In the genomic region with DNA sequence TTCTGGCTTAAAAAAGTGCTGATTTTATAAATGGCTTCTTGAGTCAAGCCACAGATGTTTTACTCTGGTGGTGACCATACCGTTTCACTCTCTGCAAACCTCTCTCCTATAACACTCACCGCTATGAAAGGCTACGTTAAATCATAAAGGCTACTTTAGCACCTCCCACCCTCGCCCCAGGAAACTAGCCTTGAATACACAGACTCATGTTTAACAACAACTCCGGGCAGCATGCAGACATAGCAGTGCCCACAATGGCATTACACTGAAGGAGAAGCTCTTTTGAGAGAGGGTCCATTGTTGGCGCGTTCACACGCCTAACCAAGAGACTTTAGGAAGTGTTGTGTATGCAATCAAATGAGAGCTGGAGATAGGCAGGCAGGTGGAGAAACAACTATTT, we compare ENCODE assay signal across 20 cellular contexts. TPM values are rescaled to one million over a fixed set of nuclear protein-coding genes. Genes with fewer than 3 reads are reported as not detected.
DNase-seq lines count a peak whose midpoint lies in the region; ATAC-seq and TF ChIP-seq lines count a peak whose summit lies in the region.
"Had no signal": no experiment of that assay in that cellular context is flagged by ENCODE, and none has a peak within 500 bp of the region (broad histone marks: within the 10 kb centered on the region; RNA-seq: fewer than 3 reads in every experiment).

No MANE protein-coding gene starts in this region.

- no peak overlapping the region for H3K4me3 Mint-ChIP-seq in CD4-positive, alpha-beta memory T cell
- no peak overlapping the region for H3K4me3 Mint-ChIP-seq in activated CD4-positive, alpha-beta memory T cell treated with anti-CD3 and anti-CD28 coated beads, Interleukin-2, amount 10 ng/mL, durations not matched to agents 7 days and 5 days

- no peak overlapping the region for H2BK120ac ChIP-seq in trophoblast cell (ENCODE audit: insufficient read depth, low read length, poor library complexity)

- POLR2A ChIA-PET in CD4-positive, alpha-beta memory T cell (lab: Charles Lee; ENCODE audit: partially characterized antibody), result no interaction called here
- POLR2A ChIA-PET in activated CD4-positive, alpha-beta memory T cell treated with anti-CD3 and anti-CD28 coated beads, Interleukin-2, amount 10 ng/mL, durations not matched to agents 7 days and 5 days (lab: Charles Lee), result no interaction called here

- no peaks in the 10 kb centered on the region for H3K4me1 Mint-ChIP-seq in CD4-positive, alpha-beta memory T cell
- H3K4me1 Mint-ChIP-seq in activated CD4-positive, alpha-beta memory T cell treated with anti-CD3 and anti-CD28 coated beads, Interleukin-2, amount 10 ng/mL, durations not matched to agents 7 days and 5 days, result no peaks in the 10 kb centered on the region

- no peak overlapping the region for H3K9ac ChIP-seq in trophoblast cell (ENCODE audit: low read length)

- no peak overlapping the region for H3K4me3 ChIP-seq in trophoblast cell (ENCODE audit: low read depth, low read length)
- no peak overlapping the region for H3K4me3 ChIP-seq in CD4-positive, alpha-beta memory T cell (ENCODE audit: low read length in 2 of 2)
- H3K4me3 ChIP-seq: GM12878, Peyer's patch had no signal

- H3K27me3 ChIP-seq in trophoblast cell (ENCODE audit: insufficient read depth, low read length), result no peaks in the 10 kb centered on the region
- no peaks in the 10 kb centered on the region for H3K27me3 ChIP-seq in CD4-positive, alpha-beta memory T cell (ENCODE audit: insufficient read depth, low read length)
- H3K27me3 ChIP-seq: Peyer's patch had no signal

- no peak overlapping the region for H2BK5ac ChIP-seq in trophoblast cell (ENCODE audit: low read depth, low read length, poor library complexity)

- H3K4me1 ChIP-seq in trophoblast cell (ENCODE audit: control insufficient read depth in 1 of 2, insufficient read depth in 2 of 2, low read length in 2 of 2), result no peaks in the 10 kb centered on the region
- H3K4me1 ChIP-seq in CD4-positive, alpha-beta memory T cell (ENCODE audit: insufficient read depth, low read length), result no peaks in the 10 kb centered on the region
- H3K4me1 ChIP-seq: Peyer's patch had no signal

- H2BK12ac ChIP-seq in trophoblast cell (ENCODE audit: low read length), result no peak overlapping the region

- no peak overlapping the region for H2AFZ ChIP-seq in trophoblast cell (ENCODE audit: insufficient read depth, low read length, poor library complexity)

- DNase-seq in NCI-H2171 treated with DMSO at 0.1 percent for 48 hours (lab: John Stamatoyannopoulos, UW) (peak; percentile 49), NCI-H2171 (lab: John Stamatoyannopoulos, UW) (no peak), NCI-H2227 (lab: John Stamatoyannopoulos, UW; ENCODE audit: unreplicated experiment) (peak; percentile 77), superior temporal gyrus (ENCODE audit: extremely low spot score) (peak; percentile 32), trophoblast cell (no peak)
- no peak for DNase-seq in CD4-positive, alpha-beta memory T cell
- no peak for DNase-seq in activated CD4-positive, alpha-beta memory T cell treated with anti-CD3 and anti-CD28 coated beads, Interleukin-2, amount 10 ng/mL, durations not matched to agents 7 days and 5 days
- DNase-seq: 8988T; activated gamma-delta T cell treated with Interleukin-2 at 50 U/mL for 16 hours; EL; NCI-H1048; Peyer's patch; stimulated activated CD4-positive, alpha-beta T cell treated with anti-CD3 and anti-CD28 coated beads, Interleukin-15, amount 100 ng/mL, for 24 hours; T-helper 1 cell had no signal

- no peak overlapping the region for H2AK5ac ChIP-seq in trophoblast cell (ENCODE audit: low read length)

- intact Hi-C loops in CD4-positive, alpha-beta memory T cell (cut with micrococcal nuclease), result no loop called here

- H3K27me3 Mint-ChIP-seq in CD4-positive, alpha-beta memory T cell, result no peaks in the 10 kb centered on the region
- H3K27me3 Mint-ChIP-seq in activated CD4-positive, alpha-beta memory T cell treated with anti-CD3 and anti-CD28 coated beads, Interleukin-2, amount 10 ng/mL, durations not matched to agents 7 days and 5 days, result no peaks in the 10 kb centered on the region

- H4K12ac ChIP-seq in trophoblast cell (ENCODE audit: low read depth, low read length), result no peak overlapping the region

- H3K27ac Mint-ChIP-seq in CD4-positive, alpha-beta memory T cell, result no peak overlapping the region
- no peak overlapping the region for H3K27ac Mint-ChIP-seq in activated CD4-positive, alpha-beta memory T cell treated with anti-CD3 and anti-CD28 coated beads, Interleukin-2, amount 10 ng/mL, durations not matched to agents 7 days and 5 days

- no peaks in the 10 kb centered on the region for H3K79me2 ChIP-seq in trophoblast cell (ENCODE audit: control insufficient read depth, insufficient read depth, low read length, poor library complexity)

- H3K36me3 ChIP-seq in trophoblast cell (ENCODE audit: control insufficient read depth in 1 of 2, insufficient read depth in 2 of 2, low read length in 2 of 2), result no peaks in the 10 kb centered on the region
- no peaks in the 10 kb centered on the region for H3K36me3 ChIP-seq in CD4-positive, alpha-beta memory T cell (ENCODE audit: insufficient read depth, low read length)
- H3K36me3 ChIP-seq: Peyer's patch had no signal

- H3K36me3 Mint-ChIP-seq in CD4-positive, alpha-beta memory T cell, result no peaks in the 10 kb centered on the region
- H3K36me3 Mint-ChIP-seq in activated CD4-positive, alpha-beta memory T cell treated with anti-CD3 and anti-CD28 coated beads, Interleukin-2, amount 10 ng/mL, durations not matched to agents 7 days and 5 days (ENCODE audit: low read depth), result no peaks in the 10 kb centered on the region

- H3K27ac ChIP-seq in trophoblast cell (ENCODE audit: low read depth, low read length), result no peak overlapping the region
- no peak overlapping the region for H3K27ac ChIP-seq in CD4-positive, alpha-beta memory T cell (ENCODE audit: low read depth, low read length)
- H3K27ac ChIP-seq: C4-2B, Peyer's patch had no signal

- peak; percentile 34; the same call in 1 of the 3 replicates for ATAC-seq in SK-N-SH treated with all-trans-retinoic acid at 6 μM for 48 hours
- ATAC-seq: GM12878 had no signal

- no CpG with 5 or more reads among the region's 8 CpGs for WGBS in trophoblast cell (ENCODE audit: extremely low coverage, insufficient coverage, insufficient read length)

- H3K18ac ChIP-seq in trophoblast cell (ENCODE audit: low read length), result no peak overlapping the region

- H4K8ac ChIP-seq in trophoblast cell (ENCODE audit: low read depth, low read length), result no peak overlapping the region

- no peaks in the 10 kb centered on the region for H3K79me1 ChIP-seq in trophoblast cell (ENCODE audit: low read length)

- no peak overlapping the region for H3K4ac ChIP-seq in trophoblast cell (ENCODE audit: low read depth, low read length)

- H3K9me3 Mint-ChIP-seq in CD4-positive, alpha-beta memory T cell, result no peaks in the 10 kb centered on the region
- no peaks in the 10 kb centered on the region for H3K9me3 Mint-ChIP-seq in activated CD4-positive, alpha-beta memory T cell treated with anti-CD3 and anti-CD28 coated beads, Interleukin-2, amount 10 ng/mL, durations not matched to agents 7 days and 5 days
- H3K9me3 Mint-ChIP-seq: neural crest cell had no signal

- no peaks in the 10 kb centered on the region for H3K9me3 ChIP-seq in trophoblast cell (ENCODE audit: insufficient read depth, low read depth, low read length)
- no peaks in the 10 kb centered on the region for H3K9me3 ChIP-seq in CD4-positive, alpha-beta memory T cell (ENCODE audit: control insufficient read depth in 1 of 2, low read length in 2 of 2)
- H3K9me3 ChIP-seq: Peyer's patch had no signal

- H3K23ac ChIP-seq in trophoblast cell (ENCODE audit: low read length), result no peak overlapping the region

- no peak overlapping the region for H4K91ac ChIP-seq in trophoblast cell (ENCODE audit: low read depth, low read length)

- H3K14ac ChIP-seq in trophoblast cell (ENCODE audit: low read length), result no peak overlapping the region

- H3K4me2 ChIP-seq in trophoblast cell (ENCODE audit: low read length), result no peak overlapping the region

- CTCF ChIA-PET in CD4-positive, alpha-beta memory T cell (lab: Charles Lee; ENCODE audit: partially characterized antibody), result no interaction called here
- CTCF ChIA-PET in activated CD4-positive, alpha-beta memory T cell treated with anti-CD3 and anti-CD28 coated beads, Interleukin-2, amount 10 ng/mL, durations not matched to agents 7 days and 5 days (lab: Charles Lee), result no interaction called here

TF ChIP-seq in SK-N-SH treated with all-trans-retinoic acid at 6 μM for 48 hours, 23 proteins besides CTCF, POLR2A, EP300 and RAD21 (continues in another document):
- TF ChIP-seq, protein P1, sequence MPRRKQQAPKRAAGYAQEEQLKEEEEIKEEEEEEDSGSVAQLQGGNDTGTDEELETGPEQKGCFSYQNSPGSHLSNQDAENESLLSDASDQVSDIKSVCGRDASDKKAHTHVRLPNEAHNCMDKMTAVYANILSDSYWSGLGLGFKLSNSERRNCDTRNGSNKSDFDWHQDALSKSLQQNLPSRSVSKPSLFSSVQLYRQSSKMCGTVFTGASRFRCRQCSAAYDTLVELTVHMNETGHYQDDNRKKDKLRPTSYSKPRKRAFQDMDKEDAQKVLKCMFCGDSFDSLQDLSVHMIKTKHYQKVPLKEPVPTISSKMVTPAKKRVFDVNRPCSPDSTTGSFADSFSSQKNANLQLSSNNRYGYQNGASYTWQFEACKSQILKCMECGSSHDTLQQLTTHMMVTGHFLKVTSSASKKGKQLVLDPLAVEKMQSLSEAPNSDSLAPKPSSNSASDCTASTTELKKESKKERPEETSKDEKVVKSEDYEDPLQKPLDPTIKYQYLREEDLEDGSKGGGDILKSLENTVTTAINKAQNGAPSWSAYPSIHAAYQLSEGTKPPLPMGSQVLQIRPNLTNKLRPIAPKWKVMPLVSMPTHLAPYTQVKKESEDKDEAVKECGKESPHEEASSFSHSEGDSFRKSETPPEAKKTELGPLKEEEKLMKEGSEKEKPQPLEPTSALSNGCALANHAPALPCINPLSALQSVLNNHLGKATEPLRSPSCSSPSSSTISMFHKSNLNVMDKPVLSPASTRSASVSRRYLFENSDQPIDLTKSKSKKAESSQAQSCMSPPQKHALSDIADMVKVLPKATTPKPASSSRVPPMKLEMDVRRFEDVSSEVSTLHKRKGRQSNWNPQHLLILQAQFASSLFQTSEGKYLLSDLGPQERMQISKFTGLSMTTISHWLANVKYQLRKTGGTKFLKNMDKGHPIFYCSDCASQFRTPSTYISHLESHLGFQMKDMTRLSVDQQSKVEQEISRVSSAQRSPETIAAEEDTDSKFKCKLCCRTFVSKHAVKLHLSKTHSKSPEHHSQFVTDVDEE (CRISPR knock-in tag; IDR thresholded peaks at IDR 0.05), result no peak

RNA-seq across cellular contexts. Expression of a gene that starts 5.5 kb away (rescaled TPM):
- 0.04 TPM in 2 replicates for polyA plus RNA-seq in trophoblast cell (2013)
- not detected for total RNA-seq in CD4-positive, alpha-beta memory T cell
- not detected for polyA plus RNA-seq in CD4-positive, alpha-beta memory T cell
- total RNA-seq in activated CD4-positive, alpha-beta memory T cell treated with anti-CD3 and anti-CD28 coated beads, Interleukin-2, amount 10 ng/mL, durations not matched to agents 7 days and 5 days, result not detected
- total RNA-seq: GM12878, lung microvascular endothelial cell, renal cortical epithelial cell had no signal
- polyA plus RNA-seq: GM12878 had no signal

Comparison
In these comparisons a context has a peak if more than half of its experiments do, and no peak if none do; other contexts are left out.
1. DNase-seq: peak in NCI-H2171 treated with DMSO at 0.1 percent for 48 hours (single experiment), NCI-H2227 (single experiment) and superior temporal gyrus (single experiment); none in NCI-H2171 (single experiment), trophoblast cell (0 of 2), CD4-positive, alpha-beta memory T cell (0 of 5) and activated CD4-positive, alpha-beta memory T cell treated with anti-CD3 and anti-CD28 coated beads, Interleukin-2, amount 10 ng/mL, durations not matched to agents 7 days and 5 days (single experiment).